In the genomic region with DNA sequence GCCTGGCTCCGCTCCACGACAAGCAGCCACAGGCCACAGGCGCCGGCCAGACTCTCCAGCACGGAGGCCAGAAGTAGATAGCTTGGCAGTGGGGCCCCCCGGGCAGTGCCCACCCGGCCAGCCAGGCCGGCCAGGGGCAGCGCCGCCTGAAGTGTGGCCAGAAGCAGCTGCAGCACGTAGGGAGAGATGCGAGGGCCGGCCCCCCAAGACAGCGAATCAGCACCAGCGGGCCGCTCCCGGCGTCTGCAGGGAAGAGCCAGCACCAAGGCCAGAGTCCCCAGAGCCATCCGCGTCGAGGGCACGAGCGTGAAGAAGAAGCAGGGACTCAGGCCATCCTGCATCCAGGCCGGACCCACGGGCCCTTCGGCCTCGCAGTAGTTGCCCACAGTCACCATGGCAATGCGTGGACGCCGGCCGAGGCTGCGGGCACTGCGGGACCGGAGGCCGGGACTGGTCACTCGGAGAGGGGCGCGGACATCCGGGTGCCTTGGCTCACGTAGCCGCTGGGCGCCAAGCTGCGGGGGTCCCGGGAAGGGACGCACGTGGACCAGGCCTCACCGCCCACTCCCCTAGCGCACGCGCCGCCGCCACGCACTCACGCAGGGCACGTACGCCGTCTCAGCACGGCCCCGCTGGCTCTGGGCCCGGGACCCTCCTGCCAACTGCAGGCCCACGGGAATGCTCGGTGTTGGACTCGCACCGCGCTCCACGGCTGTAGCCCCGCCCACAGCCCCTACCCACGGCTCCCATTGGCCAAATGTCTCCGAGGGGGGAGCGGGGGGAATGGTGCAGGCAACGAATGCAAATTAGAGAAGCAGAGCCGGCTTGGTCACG, we compare ENCODE assay signal across 8 cellular contexts. TPM values are rescaled to one million over a fixed set of nuclear protein-coding genes. Genes with fewer than 3 reads are reported as not detected.
DNase-seq lines count a peak whose midpoint lies in the region; ATAC-seq lines count a peak whose summit lies in the region.

TSS of gene ABCB6 (minus strand) at position 680 of the 834 bp plus-strand sequence. CDS start at position 395, 285 bp downstream.

- intact Hi-C loops in dendritic cell treated with granulocyte-macrophage colony-stimulating factor and Interleukin-4, amounts not matched to agents 40 ng/mL and 50 ng/mL, for 4 days (cut with micrococcal nuclease), result loop anchor here (2.0 to 5.0 kb wide), 2 partner anchors 34 to 58 kb away; partner anchors contain the start of genes NHEJ1, TUBA4A and TUBA4B

- peak; percentile 67 for ATAC-seq in HG03045 (IDR thresholded peaks at IDR 0.05; ENCODE audit: unreplicated experiment)
- ATAC-seq in left lobe of liver, result peak; percentile 89

- H3K36me3 Mint-ChIP-seq in dendritic cell treated with granulocyte-macrophage colony-stimulating factor and Interleukin-4, amounts not matched to agents 40 ng/mL and 50 ng/mL, for 4 days (ENCODE audit: low read depth), result peaks cover 74% of the 10 kb centered on the region

- H3K9me3 Mint-ChIP-seq in dendritic cell treated with granulocyte-macrophage colony-stimulating factor and Interleukin-4, amounts not matched to agents 40 ng/mL and 50 ng/mL, for 4 days, result no peaks in the 10 kb centered on the region

- peaks cover 56% of the 10 kb centered on the region for H3K4me1 Mint-ChIP-seq in dendritic cell treated with granulocyte-macrophage colony-stimulating factor and Interleukin-4, amounts not matched to agents 40 ng/mL and 50 ng/mL, for 4 days (ENCODE audit: low read depth)

- H3K27me3 Mint-ChIP-seq in dendritic cell treated with granulocyte-macrophage colony-stimulating factor and Interleukin-4, amounts not matched to agents 40 ng/mL and 50 ng/mL, for 4 days, result peaks cover 37% of the 10 kb centered on the region

- DNase-seq in NK-92 (lab: John Stamatoyannopoulos, UW; ENCODE audit: unreplicated experiment) (peak; percentile 33), NCI-H226 (peak; percentile 96), left lobe of liver (ENCODE audit: low spot score) (peak; percentile 98)
- DNase-seq in NK-92 treated with Interleukin-12 subunit alpha and Interleukin-12 subunit beta, amount 100 ng/mL, for 24 hours (lab: John Stamatoyannopoulos, UW), result no peak
- DNase-seq in activated CD4-positive, alpha-beta T cell treated with anti-CD3 and anti-CD28 coated beads, Interleukin-2, amount 50 U/mL, for 4 hours, result peak; percentile 83 to 86
- peak; percentile 90 to 91 for DNase-seq in stimulated activated CD4-positive, alpha-beta T cell treated with anti-CD3 and anti-CD28 coated beads, Interleukin-2, amount 100 ng/mL, for 24 hours

- H3K27ac Mint-ChIP-seq in dendritic cell treated with granulocyte-macrophage colony-stimulating factor and Interleukin-4, amounts not matched to agents 40 ng/mL and 50 ng/mL, for 4 days, result peak within 1 kb of the TSS; percentile 94

- H3K4me3 Mint-ChIP-seq in dendritic cell treated with granulocyte-macrophage colony-stimulating factor and Interleukin-4, amounts not matched to agents 40 ng/mL and 50 ng/mL, for 4 days, result peak within 1 kb of the TSS; percentile 74

RNA-seq across cellular contexts. Expression of gene ABCB6, which starts in this region (rescaled TPM):
- total RNA-seq in left lobe of liver, result 53.5 TPM
